Comparison of ENCODE assay signal across 10 cellular contexts in genomic region chr5:136036293-136036911, GRCh38. TPM values are rescaled to one million over a fixed set of nuclear protein-coding genes. Genes with fewer than 3 reads are reported as not detected.
DNase-seq lines count a peak whose midpoint lies in the region; ATAC-seq and TF ChIP-seq lines count a peak whose summit lies in the region.
"Had no signal": no experiment of that assay in that cellular context is flagged by ENCODE, and none has a peak within 500 bp of the region (broad histone marks: within the 10 kb centered on the region; RNA-seq: fewer than 3 reads in every experiment).

No MANE protein-coding gene starts in this region.

- H3K27ac Mint-ChIP-seq in CD4-positive, alpha-beta T cell, result peak overlapping the region; percentile 84
- peak overlapping the region; percentile 5 for H3K27ac Mint-ChIP-seq in nephron progenitor cell
- H3K27ac Mint-ChIP-seq: activated naive CD4-positive, alpha-beta T cell treated with anti-CD3 and anti-CD28 coated beads, Interleukin-2, amount 50 U/mL, for 24 hours had no signal

- DNase-seq in CD4-positive, alpha-beta T cell, result no peak
- DNase-seq in NCI-H2196 (lab: John Stamatoyannopoulos, UW; ENCODE audit: unreplicated experiment) (peak; percentile 25), nephron progenitor cell (no peak), NCI-H1105 (lab: John Stamatoyannopoulos, UW) (no peak), globus pallidus (ENCODE audit: low spot score) (no peak), right lobe of liver (no peak), NCI-H2171 (lab: John Stamatoyannopoulos, UW) (no peak)
- DNase-seq in effector memory CD4-positive, alpha-beta T cell, result no peak
- DNase-seq: midbrain had no signal

- no peak for TF ChIP-seq CTCF in CD4-positive, alpha-beta T cell (IDR thresholded peaks at IDR 0.05)
- no peak for TF ChIP-seq CTCF in nephron progenitor cell (IDR thresholded peaks at IDR 0.05)
- TF ChIP-seq CTCF in right lobe of liver (IDR thresholded peaks at IDR 0.05), result no peak

- no peaks in the 10 kb centered on the region for H3K36me3 ChIP-seq in effector memory CD4-positive, alpha-beta T cell (ENCODE audit: control insufficient read depth, insufficient read depth, low read length)
- peaks cover 0 to 5% (median 0%) of the 10 kb centered on the region in 4 donors for H3K36me3 ChIP-seq in right lobe of liver

- POLR2A ChIA-PET in CD4-positive, alpha-beta T cell (lab: Charles Lee), result interaction anchor here (0.7 to 1.8 kb wide), 2 partner anchors 8 to 582 kb away, joined by 3 to 10 read pairs; partner anchors contain the start of gene TGFBI

- H3K9me3 Mint-ChIP-seq in CD4-positive, alpha-beta T cell, result no peaks in the 10 kb centered on the region
- peaks cover 14% of the 10 kb centered on the region for H3K9me3 Mint-ChIP-seq in nephron progenitor cell
- H3K9me3 Mint-ChIP-seq: activated naive CD4-positive, alpha-beta T cell treated with anti-CD3 and anti-CD28 coated beads, Interleukin-2, amount 50 U/mL, for 24 hours had no signal

- H3K27me3 ChIP-seq in CD4-positive, alpha-beta T cell (ENCODE audit: control insufficient read depth, insufficient read depth, low read length), result no peaks in the 10 kb centered on the region
- H3K27me3 ChIP-seq in effector memory CD4-positive, alpha-beta T cell (replicated peaks; ENCODE audit: control insufficient read depth, insufficient read depth, low read length, poor library complexity, severe bottlenecking), result no peaks in the 10 kb centered on the region
- H3K27me3 ChIP-seq in right lobe of liver, result no peaks in the 10 kb centered on the region

- H3K9me3 ChIP-seq in CD4-positive, alpha-beta T cell (ENCODE audit: control insufficient read depth, low read length), result no peaks in the 10 kb centered on the region
- H3K9me3 ChIP-seq in effector memory CD4-positive, alpha-beta T cell (ENCODE audit: control insufficient read depth, low read length), result no peaks in the 10 kb centered on the region
- no peaks in the 10 kb centered on the region for H3K9me3 ChIP-seq in right lobe of liver

- WGBS in right lobe of liver (ENCODE audit: insufficient coverage, low coverage, low lambda C conversion rate, missing lambda C conversion rate), result 86% methylated on average over 1 of the region's 1 CpG

- H3K27me3 Mint-ChIP-seq in CD4-positive, alpha-beta T cell, result no peaks in the 10 kb centered on the region
- H3K27me3 Mint-ChIP-seq in nephron progenitor cell (ENCODE audit: low read depth, poor library complexity), result peaks cover 17% of the 10 kb centered on the region
- H3K27me3 Mint-ChIP-seq: activated naive CD4-positive, alpha-beta T cell treated with anti-CD3 and anti-CD28 coated beads, Interleukin-2, amount 50 U/mL, for 24 hours had no signal

- no peak overlapping the region for H3K4me3 ChIP-seq in effector memory CD4-positive, alpha-beta T cell (ENCODE audit: insufficient read depth, low read depth, low read length, poor library complexity, severe bottlenecking)
- no peak overlapping the region for H3K4me3 ChIP-seq in right lobe of liver

- intact Hi-C loops in CD4-positive, alpha-beta T cell (cut with DNase I, micrococcal nuclease), result no loop called here
- intact Hi-C loops in right lobe of liver (cut with DNase I), result no loop called here

- peaks cover 26% of the 10 kb centered on the region for H3K4me1 Mint-ChIP-seq in CD4-positive, alpha-beta T cell (ENCODE audit: low read depth)
- peaks cover 48% of the 10 kb centered on the region for H3K4me1 Mint-ChIP-seq in nephron progenitor cell

- peaks cover 24% of the 10 kb centered on the region for H3K4me1 ChIP-seq in effector memory CD4-positive, alpha-beta T cell (ENCODE audit: control insufficient read depth, insufficient read depth, low read length, poor library complexity, severe bottlenecking)
- no peaks in the 10 kb centered on the region for H3K4me1 ChIP-seq in right lobe of liver

- peak overlapping the region; percentile 66 for H3K4me3 Mint-ChIP-seq in CD4-positive, alpha-beta T cell
- no peak overlapping the region for H3K4me3 Mint-ChIP-seq in nephron progenitor cell
- H3K4me3 Mint-ChIP-seq: activated naive CD4-positive, alpha-beta T cell treated with anti-CD3 and anti-CD28 coated beads, Interleukin-2, amount 50 U/mL, for 24 hours had no signal

- CTCF ChIA-PET in CD4-positive, alpha-beta T cell (lab: Charles Lee), result no interaction called here

- no peaks in the 10 kb centered on the region for H3K36me3 Mint-ChIP-seq in CD4-positive, alpha-beta T cell (ENCODE audit: low read depth)
- H3K36me3 Mint-ChIP-seq in nephron progenitor cell (ENCODE audit: low read depth), result peaks cover 11% of the 10 kb centered on the region

- no peak for TF ChIP-seq POLR2A in right lobe of liver (IDR thresholded peaks at IDR 0.05)

- no peak for ATAC-seq in CD4-positive, alpha-beta T cell (ENCODE audit: poor library complexity)
- no peak for ATAC-seq in right lobe of liver

- H3K27ac ChIP-seq in CD4-positive, alpha-beta T cell (ENCODE audit: low read depth, low read length), result peak overlapping the region; percentile 5
- peak overlapping the region; percentile 37 for H3K27ac ChIP-seq in effector memory CD4-positive, alpha-beta T cell (ENCODE audit: insufficient read depth, low read length, poor library complexity, severe bottlenecking)
- no peak overlapping the region for H3K27ac ChIP-seq in right lobe of liver

RNA-seq across cellular contexts. Expression of gene TGFBI, which starts 7.6 kb away (rescaled TPM):
- 1 to 10 TPM; 4.8 to 5.9 TPM for total RNA-seq in CD4-positive, alpha-beta T cell
- total RNA-seq in right lobe of liver, result 100 to 1,000 TPM in 3 of 6 experiments, 10 to 100 TPM in 3; 30.7 to 143 (median 87.2) TPM

Comparison
In these comparisons a context has a peak if more than half of its experiments do, and no peak if none do; other contexts are left out.
1. H3K27ac ChIP-seq: peak in CD4-positive, alpha-beta T cell (single experiment) and effector memory CD4-positive, alpha-beta T cell (single experiment); none in right lobe of liver (0 of 3).
2. RNA of gene TGFBI, which starts 7.6 kb away (total RNA-seq): 30.7 to 143 TPM in right lobe of liver; 4.8 to 5.9 TPM in CD4-positive, alpha-beta T cell; every median in the first group is over 4 times any median in the second.